ENCODE assay signal across 17 cellular contexts in genomic region chr2:10504994-10505820, GRCh38. TPM values are rescaled to one million over a fixed set of nuclear protein-coding genes. Genes with fewer than 3 reads are reported as not detected.
DNase-seq lines count a peak whose midpoint lies in the region; ATAC-seq and TF ChIP-seq lines count a peak whose summit lies in the region.
"Had no signal": no experiment of that assay in that cellular context is flagged by ENCODE, and none has a peak within 500 bp of the region (broad histone marks: within the 10 kb centered on the region; RNA-seq: fewer than 3 reads in every experiment).

No MANE protein-coding gene starts in this region.

- TF ChIP-seq CTCF in HEK293 (tag by site-specific recombination; IDR thresholded peaks at IDR 0.05) (no peak), hepatocyte (IDR thresholded peaks at IDR 0.05; ENCODE audit: poor library complexity) (no peak)

- no peaks in the 10 kb centered on the region for H3K9me3 ChIP-seq in HEK293 (ENCODE audit: control insufficient read depth, insufficient read depth, low read depth, low read length)
- H3K9me3 ChIP-seq in hepatocyte (ENCODE audit: low read depth), result no peaks in the 10 kb centered on the region
- H3K9me3 ChIP-seq: BLaER1 had no signal

- no peaks in the 10 kb centered on the region for H3K79me2 ChIP-seq in hepatocyte

- no peaks in the 10 kb centered on the region for H3K9me2 ChIP-seq in hepatocyte (replicated peaks; ENCODE audit: insufficient read depth)

- no peaks in the 10 kb centered on the region for H3K27me3 ChIP-seq in hepatocyte
- H3K27me3 ChIP-seq: BLaER1 had no signal

- intact Hi-C loops in posterior vena cava (cut with DNase I), result no loop called here

- no peak for ATAC-seq in HG03457 (IDR thresholded peaks at IDR 0.05; ENCODE audit: unreplicated experiment)
- ATAC-seq: CD8-positive, alpha-beta T cell; GM12878 had no signal

- H3K27ac ChIP-seq in HEK293 (ENCODE audit: extremely low read depth, low read depth, low read length) (no peak overlapping the region), hepatocyte (no peak overlapping the region)
- H3K27ac ChIP-seq: BLaER1 had no signal

- H3K4me1 ChIP-seq in HEK293 (ENCODE audit: control insufficient read depth, insufficient read depth, low read length), result no peaks in the 10 kb centered on the region
- no peaks in the 10 kb centered on the region for H3K4me1 ChIP-seq in hepatocyte (ENCODE audit: insufficient read depth)

- CTCF ChIA-PET in HEK293 (lab: Yijun Ruan, JAX), result no interaction called here

- POLR2A ChIA-PET in HEK293 (lab: Yijun Ruan, JAX), result interaction anchor here (1.8 kb wide), 1 partner anchor 57 kb away, joined by 5 read pairs; the partner anchor contains the start of gene ODC1

- H3K4me3 ChIP-seq in HEK293 (ENCODE audit: low read depth, low read length) (no peak overlapping the region), hepatocyte (no peak overlapping the region)
- H3K4me3 ChIP-seq: BLaER1, GM12878 had no signal

- H2AFZ ChIP-seq in hepatocyte, result no peak overlapping the region

- H4K20me1 ChIP-seq in hepatocyte (ENCODE audit: insufficient read depth, poor library complexity, severe bottlenecking), result no peaks in the 10 kb centered on the region
- H4K20me1 ChIP-seq: BLaER1 had no signal

- WGBS in hepatocyte (ENCODE audit: low lambda C conversion rate, missing lambda C conversion rate), result 81% methylated on average over 13 of the region's 13 CpGs

- no peak overlapping the region for H3K4me2 ChIP-seq in hepatocyte
- H3K4me2 ChIP-seq: BLaER1 had no signal

- peak; percentile 33 for DNase-seq in activated CD8-positive, alpha-beta memory T cell treated with anti-CD3 and anti-CD28 coated beads, Interleukin-2, amount 50 U/mL, for 48 hours
- no peak for DNase-seq in activated CD8-positive, alpha-beta memory T cell treated with anti-CD3 and anti-CD28 coated beads, Interleukin-2, amount 50 U/mL, for 4 hours
- DNase-seq in hepatocyte (ENCODE audit: low spot score) (peak; percentile 3), posterior vena cava (ENCODE audit: low spot score) (peak; percentile 35), NCI-H1105 (lab: John Stamatoyannopoulos, UW) (no peak), NCI-H2081 treated with DMSO at 0.1 percent for 48 hours (lab: John Stamatoyannopoulos, UW) (no peak)
- DNase-seq: GDM1, NCI-H1930, NCI-H2171, NCI-H446, NCI-H69, SHP77 treated with DMSO at 0.1 percent for 48 hours had no signal

- H3K36me3 ChIP-seq in HEK293 (ENCODE audit: control insufficient read depth in 2 of 2, insufficient read depth in 1 of 2, low read length in 2 of 2) (no peaks in the 10 kb centered on the region), hepatocyte (replicated peaks; ENCODE audit: insufficient read depth, low read depth) (no peaks in the 10 kb centered on the region)
- H3K36me3 ChIP-seq: BLaER1 had no signal

TF ChIP-seq in HEK293, 187 proteins besides CTCF, POLR2A, EP300 and RAD21:
- TF ChIP-seq GLIS1 (tag by site-specific recombination; IDR thresholded peaks at IDR 0.05) (peak; percentile 55), ZIC2 (tag by site-specific recombination; IDR thresholded peaks at IDR 0.05) (peak; percentile 59), ZNF558 (tag by site-specific recombination; IDR thresholded peaks at IDR 0.05) (no peak), GLIS2 (tag by site-specific recombination; IDR thresholded peaks at IDR 0.05) (0 out of 2 replicates have a peak, but pooled peaks have one; percentile 38)

RNA-seq across cellular contexts. Expression of gene ODC1, which starts 57.1 kb away (rescaled TPM):
- total RNA-seq in hepatocyte (140 and 165 TPM in 2 replicates), posterior vena cava (10 to 100 TPM; 51.7 to 67.6 TPM)
- polyA plus RNA-seq in hepatocyte, result 92.0 and 92.8 TPM in 2 replicates

Comparison
In these comparisons a context has a peak if more than half of its experiments do, and no peak if none do; other contexts are left out.
1. DNase-seq: peak in activated CD8-positive, alpha-beta memory T cell treated with anti-CD3 and anti-CD28 coated beads, Interleukin-2, amount 50 U/mL, for 48 hours (single experiment), hepatocyte (single experiment) and posterior vena cava (single experiment); none in activated CD8-positive, alpha-beta memory T cell treated with anti-CD3 and anti-CD28 coated beads, Interleukin-2, amount 50 U/mL, for 4 hours (single experiment), NCI-H1105 (single experiment) and NCI-H2081 treated with DMSO at 0.1 percent for 48 hours (single experiment).